33 cellular contexts compared by ENCODE assay signal in the genomic region with DNA sequence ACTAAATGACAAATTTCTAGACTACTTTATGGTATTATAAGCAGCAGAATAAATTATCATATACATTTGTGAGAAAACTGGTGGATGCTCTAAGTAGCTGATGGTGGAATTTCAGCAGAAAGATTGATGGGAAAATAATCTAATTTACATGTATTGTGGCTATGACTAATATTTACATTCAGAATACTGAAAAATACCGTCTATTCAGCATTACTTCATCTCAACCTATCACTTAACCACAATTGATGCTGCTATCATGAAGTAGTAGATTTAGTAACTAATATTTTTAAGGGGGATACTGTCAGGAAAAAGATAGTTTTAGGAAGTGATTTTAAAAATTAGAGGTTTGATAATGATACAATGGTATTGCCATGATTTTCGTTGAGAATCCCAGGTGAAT.
"Had no signal": no experiment of that assay in that cellular context is flagged by ENCODE, and none has a peak within 500 bp of the region (broad histone marks: within the 10 kb centered on the region; RNA-seq: fewer than 3 reads in every experiment).

No MANE protein-coding gene starts in this region.

- H3K27me3 ChIP-seq: adrenal gland, ascending aorta, body of pancreas, cardiac muscle cell, colonic mucosa, esophagus squamous epithelium, gastrocnemius medialis, heart right ventricle, hepatocyte had no signal

- H3K79me2 ChIP-seq: hepatocyte had no signal

- H3K4me1 ChIP-seq: adrenal gland, ascending aorta, body of pancreas, colonic mucosa, esophagus squamous epithelium, foreskin keratinocyte, gastrocnemius medialis, heart right ventricle had no signal

- H3K4me2 ChIP-seq: hepatocyte had no signal

- ATAC-seq: activated CD4-positive, CD25-positive, alpha-beta regulatory T cell treated with anti-CD3 and anti-CD28 coated beads, Interleukin-2, amount 50 U/mL, for 24 hours; activated CD8-positive, alpha-beta T cell treated with anti-CD3 and anti-CD28 coated beads for 36 hours; activated naive CD8-positive, alpha-beta T cell treated with anti-CD3 and anti-CD28 coated beads, Interleukin-2, amount 50 U/mL, for 24 hours; activated T-cell treated with anti-CD3 and anti-CD28 coated beads, Interleukin-2, amount 50 U/mL, for 4 hours; activated T-helper 17 cell treated with anti-CD3 and anti-CD28 coated beads, Interleukin-2, amount 50 U/mL, for 72 hours; body of pancreas; foreskin keratinocyte; gastrocnemius medialis; heart right ventricle; T-helper 17 cell had no signal

- H3K9me3 ChIP-seq: adrenal gland, ascending aorta, body of pancreas, colonic mucosa, esophagus squamous epithelium, gastrocnemius medialis had no signal

- H3K4me3 ChIP-seq: adrenal gland, ascending aorta, body of pancreas, cardiac muscle cell, colonic mucosa, esophagus squamous epithelium, gastrocnemius medialis, heart right ventricle, hepatocyte had no signal

- H3K27ac ChIP-seq: adrenal gland, ascending aorta, body of pancreas, cardiac muscle cell, colonic mucosa, epithelial cell of prostate, esophagus squamous epithelium, foreskin keratinocyte, gastrocnemius medialis, heart right ventricle, hepatocyte, WERI-Rb-1 had no signal

- H2AFZ ChIP-seq: hepatocyte had no signal

- H3K36me3 ChIP-seq: adrenal gland, ascending aorta, cardiac muscle cell, colonic mucosa, esophagus squamous epithelium, gastrocnemius medialis, heart right ventricle, WERI-Rb-1 had no signal

- DNase-seq: activated B cell treated with CpG ODN at 0.5 μM for 24 hours; activated CD4-positive, alpha-beta T cell treated with anti-CD3 and anti-CD28 coated beads for 48 hours; activated CD4-positive, alpha-beta T cell treated with anti-CD3 and anti-CD28 coated beads, Interleukin-2, amount 50 U/mL, for 1 hour; activated CD4-positive, alpha-beta T cell treated with anti-CD3 and anti-CD28 coated beads, Interleukin-2, amount 50 U/mL, for 48 hours; activated CD8-positive, alpha-beta memory T cell treated with anti-CD3 and anti-CD28 coated beads for 24 hours; activated CD8-positive, alpha-beta T cell treated with anti-CD3 and anti-CD28 coated beads for 36 hours; activated effector memory CD4-positive, alpha-beta T cell treated with Interleukin-2 at 50 U/mL for 16 hours; activated gamma-delta T cell treated with Interleukin-2 at 50 U/mL for 16 hours; activated naive CD4-positive, alpha-beta T cell treated with anti-CD3 and anti-CD28 coated beads, Interleukin-2, amount 50 U/mL, for 16 hours; activated naive CD4-positive, alpha-beta T cell treated with Interleukin-2 at 50 U/mL for 16 hours; activated naive CD8-positive, alpha-beta T cell treated with anti-CD3 and anti-CD28 coated beads for 36 hours; activated naive CD8-positive, alpha-beta T cell treated with anti-CD3 and anti-CD28 coated beads, Interleukin-2, amount 50 U/mL, for 24 hours; activated T-cell treated with anti-CD3 and anti-CD28 coated beads, Interleukin-2, amount 50 U/mL, for 4 hours; adrenal gland; body of pancreas; central memory CD4-positive, alpha-beta T cell; cerebellar nuclear complex; colonic mucosa; effector CD8-positive, alpha-beta T cell; esophagus squamous epithelium; foreskin keratinocyte; gastrocnemius medialis; heart right ventricle; T-helper 1 cell; T-helper 17 cell; T1000; WERI-Rb-1 had no signal
